Comparison of ENCODE assay signal across 27 cellular contexts in the genomic region with DNA sequence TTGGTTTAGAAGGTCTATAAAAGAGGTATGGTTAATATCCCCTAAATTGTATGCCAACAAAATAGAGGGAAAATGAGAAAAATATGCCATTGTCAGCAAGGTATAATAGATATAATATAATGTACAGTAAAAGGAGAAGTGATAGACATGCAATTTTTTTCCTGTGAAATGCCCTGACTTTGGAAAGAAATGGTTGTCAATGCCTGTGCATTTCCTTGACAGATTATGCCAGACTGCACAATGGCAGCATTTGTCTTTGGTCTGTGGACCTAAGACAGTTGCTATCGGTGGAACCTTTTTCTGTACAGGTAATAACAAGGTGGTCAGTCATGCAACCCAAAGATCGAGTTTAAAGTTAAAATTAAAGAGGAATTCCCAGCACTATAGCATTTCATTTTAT.
"Had no signal": no experiment of that assay in that cellular context is flagged by ENCODE, and none has a peak within 500 bp of the region (broad histone marks: within the 10 kb centered on the region; RNA-seq: fewer than 3 reads in every experiment).

No MANE protein-coding gene starts in this region.

- H3K27me3 ChIP-seq: colonic mucosa, dorsolateral prefrontal cortex, esophagus muscularis mucosa, esophagus squamous epithelium, foreskin keratinocyte, gastrocnemius medialis, gastroesophageal sphincter, heart left ventricle, heart right ventricle had no signal

- FAIRE-seq: colon, endometrium, endothelial cell of umbilical vein, frontal cortex had no signal

- H3K4me1 ChIP-seq: colonic mucosa, esophagus muscularis mucosa, esophagus squamous epithelium, foreskin keratinocyte, gastrocnemius medialis, gastroesophageal sphincter, heart left ventricle, heart right ventricle had no signal

- DNase-seq: colonic mucosa; cortex of kidney; dermis blood vessel endothelial cell; dorsolateral prefrontal cortex; effector CD4-positive, alpha-beta T cell; effector CD8-positive, alpha-beta T cell; effector memory CD4-positive, alpha-beta T cell; effector memory CD8-positive, alpha-beta T cell; endodermal cell; erythroblast; esophagus squamous epithelium; foreskin fibroblast; foreskin keratinocyte; foreskin melanocyte; gastrocnemius medialis; glutamatergic neuron; head of caudate nucleus; heart left ventricle; heart right ventricle had no signal

- H3K4me3 ChIP-seq: colonic mucosa, coronary artery, dorsolateral prefrontal cortex, esophagus muscularis mucosa, esophagus squamous epithelium, gastrocnemius medialis, gastroesophageal sphincter, heart left ventricle, heart right ventricle had no signal

- H3K27ac ChIP-seq: colonic mucosa, coronary artery, dorsolateral prefrontal cortex, epithelial cell of prostate, esophagus muscularis mucosa, esophagus squamous epithelium, foreskin keratinocyte, gastrocnemius medialis, gastroesophageal sphincter, heart left ventricle, heart right ventricle had no signal

- H3K36me3 ChIP-seq: colonic mucosa, esophagus muscularis mucosa, esophagus squamous epithelium, gastrocnemius medialis, gastroesophageal sphincter, heart left ventricle, heart right ventricle had no signal

- H3K9me3 ChIP-seq: colonic mucosa, esophagus muscularis mucosa, esophagus squamous epithelium, gastrocnemius medialis, gastroesophageal sphincter, heart left ventricle, heart right ventricle had no signal
